9 cellular contexts compared by ENCODE assay signal in genomic region chr2:120765911-120766757, GRCh38. TPM values are rescaled to one million over a fixed set of nuclear protein-coding genes. Genes with fewer than 3 reads are reported as not detected.
DNase-seq lines count a peak whose midpoint lies in the region; ATAC-seq and TF ChIP-seq lines count a peak whose summit lies in the region.
"Had no signal": no experiment of that assay in that cellular context is flagged by ENCODE, and none has a peak within 500 bp of the region (broad histone marks: within the 10 kb centered on the region; RNA-seq: fewer than 3 reads in every experiment).

No MANE protein-coding gene starts in this region.

- ATAC-seq in heart left ventricle (peak; percentile 74 to 91 (median 88)), GM18505 (IDR thresholded peaks at IDR 0.05; ENCODE audit: unreplicated experiment) (no peak)

- H3K36me3 ChIP-seq in BJ (ENCODE audit: control insufficient read depth, insufficient read depth, low read length), result peaks cover 1% of the 10 kb centered on the region
- H3K36me3 ChIP-seq in adrenal gland (replicated peaks in 1 of 2), result no peaks in the 10 kb centered on the region
- H3K36me3 ChIP-seq in heart left ventricle, result no peaks in the 10 kb centered on the region
- no peaks in the 10 kb centered on the region for H3K36me3 ChIP-seq in prostate gland

- H3K4me3 ChIP-seq in BJ (ENCODE audit: low read depth, low read length), result no peak overlapping the region
- no peak overlapping the region for H3K4me3 ChIP-seq in adrenal gland
- H3K4me3 ChIP-seq in heart left ventricle, result peak overlapping the region in 1 of 12 donors; percentile 6
- H3K4me3 ChIP-seq in prostate gland, result no peak overlapping the region

- CTCF ChIA-PET in BJ (lab: Yijun Ruan, JAX), result interaction anchor here (0.9 kb wide), 1 partner anchor 10 kb away, joined by 3 read pairs; no protein-coding TSS in a partner anchor

- peak; percentile 78 for DNase-seq in BJ (ENCODE audit: low read depth)
- DNase-seq in adrenal gland, result peak; percentile 48 to 92 (median 72)
- DNase-seq in heart left ventricle, result peak; percentile 86 to 94 (median 91)
- DNase-seq in prostate gland (ENCODE audit: low spot score), result no peak
- DNase-seq in NCI-H2029 (lab: John Stamatoyannopoulos, UW), result no peak
- DNase-seq in DMS114 treated with DMSO at 0.1 percent for 48 hours (lab: John Stamatoyannopoulos, UW; ENCODE audit: unreplicated experiment), result no peak
- no peak for DNase-seq in NCI-H524 treated with DMSO at 0.1 percent for 48 hours (lab: John Stamatoyannopoulos, UW)
- DNase-seq: NCI-H748 treated with DMSO at 0.1 percent for 48 hours had no signal

- intact Hi-C loops in adrenal gland (cut with DNase I) (no loop called here), heart left ventricle (cut with DNase I) (no loop called here), prostate gland (cut with DNase I) (no loop called here)

- no peaks in the 10 kb centered on the region for H3K27me3 ChIP-seq in BJ (ENCODE audit: control insufficient read depth, insufficient read depth, low read length)
- H3K27me3 ChIP-seq in adrenal gland, result no peaks in the 10 kb centered on the region
- no peaks in the 10 kb centered on the region for H3K27me3 ChIP-seq in heart left ventricle
- H3K27me3 ChIP-seq in prostate gland (replicated peaks; ENCODE audit: insufficient read depth), result no peaks in the 10 kb centered on the region

- POLR2A ChIA-PET in BJ (lab: Charles Lee), result no interaction called here

- H3K4me1 ChIP-seq in adrenal gland (replicated peaks in 1 of 2) (peaks cover 0 to 15% of the 10 kb centered on the region in 2 donors), heart left ventricle (peaks cover 0 to 38% (median 14%) of the 10 kb centered on the region in 12 donors), prostate gland (replicated peaks) (no peaks in the 10 kb centered on the region)

- TF ChIP-seq CTCF in BJ (IDR thresholded peaks at IDR 0.05; ENCODE audit: insufficient read depth, low read depth, low read length), result no peak
- TF ChIP-seq CTCF in adrenal gland (IDR thresholded peaks at IDR 0.05), result no peak
- no peak for TF ChIP-seq CTCF in heart left ventricle (IDR thresholded peaks at IDR 0.05)
- no peak for TF ChIP-seq CTCF in prostate gland (IDR thresholded peaks at IDR 0.05)

- no peaks in the 10 kb centered on the region for H3K9me3 ChIP-seq in adrenal gland (replicated peaks in 1 of 3)
- no peaks in the 10 kb centered on the region for H3K9me3 ChIP-seq in heart left ventricle
- H3K9me3 ChIP-seq in prostate gland, result no peaks in the 10 kb centered on the region

- TF ChIP-seq POLR2A in adrenal gland (IDR thresholded peaks at IDR 0.05) (no peak), heart left ventricle (IDR thresholded peaks at IDR 0.05) (no peak), prostate gland (IDR thresholded peaks at IDR 0.05) (no peak), GM18505 (IDR thresholded peaks at IDR 0.05; ENCODE audit: borderline replicate concordance, extremely low read depth, insufficient read depth, insufficient read length) (no peak)

- WGBS in adrenal gland, 4 donors, result 64 to 77% (median 67%) methylated on average over 10 to 22 of the region's 22 CpGs
- 46 to 77% (median 56%) methylated on average over 12 to 22 of the region's 22 CpGs for WGBS in heart left ventricle, 4 donors
- 54% methylated on average over 22 of the region's 22 CpGs for WGBS in prostate gland

- peak overlapping the region in 4 of 5 donors; percentile 26 to 92 (median 74) for H3K27ac ChIP-seq in adrenal gland
- peak overlapping the region; percentile 40 to 94 (median 67) for H3K27ac ChIP-seq in heart left ventricle
- H3K27ac ChIP-seq in prostate gland, result peak overlapping the region; percentile 38 to 54

RNA-seq across cellular contexts. Expression of gene GLI2, which starts 30.5 kb away (rescaled TPM):
- polyA plus RNA-seq in BJ (2011; rRNA removed), result 5.1 and 8.1 TPM in 2 replicates
- polyA minus RNA-seq in BJ (2011; rRNA and poly(A)+ RNA removed), result 5.9 and 8.5 TPM in 2 replicates
- total RNA-seq in adrenal gland, result 1 to 10 TPM; 1.6 to 4.5 (median 2.7) TPM
- 1 to 10 TPM in 2 of 3 donors, under 1 TPM in 1; 0.51 to 2.7 (median 1.7) TPM for polyA plus RNA-seq in adrenal gland
- total RNA-seq in heart left ventricle, result 1 to 10 TPM in 5 of 9 donors, under 1 TPM in 4; 0.67 to 4.1 (median 1.0) TPM
- polyA plus RNA-seq in heart left ventricle, result 1 to 10 TPM in 1 of 2 donors, under 1 TPM in 1; 0.30 to 1.4 TPM
- total RNA-seq in prostate gland, result 10 to 100 TPM in 1 of 2 donors, 1 to 10 TPM in 1; 3.8 to 16.4 TPM

Comparison
In these comparisons a context has a peak if more than half of its experiments do, and no peak if none do; other contexts are left out.
1. DNase-seq: peak in BJ (single experiment), adrenal gland (7 of 7) and heart left ventricle (5 of 5); none in prostate gland (single experiment), NCI-H2029 (single experiment), DMS114 treated with DMSO at 0.1 percent for 48 hours (single experiment) and NCI-H524 treated with DMSO at 0.1 percent for 48 hours (single experiment).
2. Peak in every context shown above with its lines, with median percentiles within 50 percentile points of each other: H3K27ac ChIP-seq.